22 cellular contexts compared by ENCODE assay signal in genomic region chr17:21003007-21003621, GRCh38. TPM values are rescaled to one million over a fixed set of nuclear protein-coding genes. Genes with fewer than 3 reads are reported as not detected.
A peak's percentile ranks its signal among the peaks of the same experiment; 100 is the strongest.
DNase-seq lines count a peak whose midpoint lies in the region; ATAC-seq and TF ChIP-seq lines count a peak whose summit lies in the region.
"Had no signal": no experiment of that assay in that cellular context is flagged by ENCODE, and none has a peak within 500 bp of the region (broad histone marks: within the 10 kb centered on the region; RNA-seq: fewer than 3 reads in every experiment).

No MANE protein-coding gene starts in this region.

- WGBS in gastroesophageal sphincter (ENCODE audit: low coverage in 1 of 2), 2 donors, result 69% methylated on average over 3 of the region's 11 CpGs; no CpG with 5 or more reads in 1 of the 2 donors
- WGBS in H9 (ENCODE audit: extremely low coverage, insufficient read length, low lambda C conversion rate), result no CpG with 5 or more reads among the region's 11 CpGs

- POLR2A ChIA-PET in RWPE1 (lab: Yijun Ruan, JAX; ENCODE audit: low non-redundant PET), result no interaction called here

- no peaks in the 10 kb centered on the region for H3K27me3 ChIP-seq in cardiac muscle cell
- no peaks in the 10 kb centered on the region for H3K27me3 ChIP-seq in gastroesophageal sphincter
- H3K27me3 ChIP-seq in H9 (ENCODE audit: insufficient read depth, low read length), result no peaks in the 10 kb centered on the region
- H3K27me3 ChIP-seq: brain microvascular endothelial cell, heart left ventricle had no signal

- no peaks in the 10 kb centered on the region for H3K9me3 ChIP-seq in cardiac muscle cell (ENCODE audit: low read depth)
- H3K9me3 ChIP-seq in gastroesophageal sphincter, result no peaks in the 10 kb centered on the region
- no peaks in the 10 kb centered on the region for H3K9me3 ChIP-seq in H9 (ENCODE audit: control insufficient read depth, low read depth, low read length)
- H3K9me3 ChIP-seq: heart left ventricle had no signal

- no peaks in the 10 kb centered on the region for H3K4me1 ChIP-seq in cardiac muscle cell (ENCODE audit: low read depth)
- H3K4me1 ChIP-seq in gastroesophageal sphincter, result peaks cover 4 to 72% (median 26%) of the 10 kb centered on the region in 3 donors
- H3K4me1 ChIP-seq in H9 (ENCODE audit: insufficient read depth, low read length), result no peaks in the 10 kb centered on the region

- H3K23ac ChIP-seq in H9 (ENCODE audit: insufficient read length, low read depth, low read length), result no peak overlapping the region

- no peak overlapping the region for H4K8ac ChIP-seq in H9 (replicated peaks; ENCODE audit: insufficient read length, low read depth, low read length)

- H3K4me3 Mint-ChIP-seq in H9, result no peak overlapping the region
- H3K4me3 Mint-ChIP-seq: activated CD8-positive, alpha-beta T cell treated with anti-CD3 and anti-CD28 coated beads, Interleukin-2, amount 10 ng/mL, durations not matched to agents 7 days and 5 days; activated naive CD8-positive, alpha-beta T cell treated with anti-CD3 and anti-CD28 coated beads, Interleukin-2, amount 10 ng/mL, durations not matched to agents 7 days and 5 days; activated T-cell treated with anti-CD3 and anti-CD28 coated beads, Interleukin-2, amount 50 U/mL, for 4 hours; nephron had no signal

- H3K79me2 ChIP-seq in H9 (ENCODE audit: insufficient read depth, low read length), result no peaks in the 10 kb centered on the region; the same call in 1 of the 2 replicates

- H3K4ac ChIP-seq in H9 (ENCODE audit: low read depth, low read length), result no peak overlapping the region

- H3K27ac ChIP-seq in cardiac muscle cell (peak overlapping the region; percentile 79), RWPE1 (peak overlapping the region; percentile 56), gastroesophageal sphincter (peak overlapping the region in 3 of 4 donors; percentile 14 to 64 (median 47)), substantia nigra (ENCODE audit: low read depth, low read length, poor library complexity, severe bottlenecking) (peak overlapping the region; percentile 98), H9 (ENCODE audit: insufficient read length, low read depth, low read length) (no peak overlapping the region)
- H3K27ac ChIP-seq: brain microvascular endothelial cell, HL-60 had no signal

- no peak overlapping the region for H2BK5ac ChIP-seq in H9 (ENCODE audit: insufficient read length, low read length)

- H3K18ac ChIP-seq in H9 (ENCODE audit: insufficient read length, low read depth, low read length), result no peak overlapping the region

- peaks cover 56 to 97% (median 81%) of the 10 kb centered on the region in 3 experiments for H3K36me3 Mint-ChIP-seq in H9 (ENCODE audit: insufficient read depth in 1 of 3, low read depth in 3 of 3)

- H2BK120ac ChIP-seq in H9 (ENCODE audit: low read depth, low read length, poor library complexity, severe bottlenecking), result no peak overlapping the region

- H3K14ac ChIP-seq in H9 (ENCODE audit: insufficient read depth, low read length), result no peak overlapping the region

- H3K4me1 Mint-ChIP-seq in H9, result peaks cover 20% of the 10 kb centered on the region in 2 experiments

- peaks cover 2% of the 10 kb centered on the region for H4K20me1 ChIP-seq in H9 (ENCODE audit: control insufficient read depth, insufficient read depth, insufficient read length)

- H2BK15ac ChIP-seq in H9 (ENCODE audit: low read depth, low read length), result no peak overlapping the region

- TF ChIP-seq EP300 in gastroesophageal sphincter (IDR thresholded peaks at IDR 0.05), result no peak

- H3K27ac Mint-ChIP-seq in H9, result peak overlapping the region in 1 of 3 experiments; percentile 27; a peak in 1 of 7 replicates
- H3K27ac Mint-ChIP-seq: activated naive CD8-positive, alpha-beta T cell treated with anti-CD3 and anti-CD28 coated beads, Interleukin-2, amount 10 ng/mL, durations not matched to agents 7 days and 5 days had no signal

- no peak overlapping the region for H2AK5ac ChIP-seq in H9 (ENCODE audit: insufficient read length, low read length)

- TF ChIP-seq CTCF in cardiac muscle cell (IDR thresholded peaks at IDR 0.05; ENCODE audit: low read depth, low read length) (no peak), RWPE1 (conservative IDR thresholded peaks at IDR 0.05; ENCODE audit: low read depth) (no peak), gastroesophageal sphincter (IDR thresholded peaks at IDR 0.05) (no peak), H9 (conservative IDR thresholded peaks at IDR 0.05) (no peak)

- no peak for DNase-seq in cardiac muscle cell (ENCODE audit: low read depth in 1 of 2, low spot score in 1 of 2)
- DNase-seq in left ventricle myocardium superior, result no peak
- DNase-seq in RWPE1 (ENCODE audit: low spot score), result no peak
- no peak for DNase-seq in substantia nigra (lab: John Stamatoyannopoulos, UW)
- no peak for DNase-seq in GDM1 (lab: John Stamatoyannopoulos, UW)
- DNase-seq in H9, result no peak
- DNase-seq: activated CD8-positive, alpha-beta T cell treated with anti-CD3 and anti-CD28 coated beads, Interleukin-2, amount 10 ng/mL, durations not matched to agents 7 days and 5 days; activated naive CD8-positive, alpha-beta T cell treated with anti-CD3 and anti-CD28 coated beads, Interleukin-2, amount 10 ng/mL, durations not matched to agents 7 days and 5 days; activated T-cell treated with anti-CD3 and anti-CD28 coated beads, Interleukin-2, amount 50 U/mL, for 4 hours; brain microvascular endothelial cell; cortex of kidney; heart left ventricle; IMR-90; midbrain; NCI-H2081; Right ventricle myocardium superior; stimulated activated CD4-positive, alpha-beta T cell treated with anti-CD3 and anti-CD28 coated beads, Interleukin-2, amount 100 ng/mL, for 48 hours had no signal

- no peak overlapping the region for H3K56ac ChIP-seq in H9 (ENCODE audit: insufficient read length, low read depth, low read length)

- no peak overlapping the region for H4K5ac ChIP-seq in H9 (ENCODE audit: insufficient read length, low read depth, low read length)

- H3K4me3 ChIP-seq in cardiac muscle cell (no peak overlapping the region), gastroesophageal sphincter (no peak overlapping the region)
- H3K4me3 ChIP-seq: heart left ventricle had no signal

- no peak overlapping the region for H3T11ph ChIP-seq in H9 (ENCODE audit: low read length)

- no peaks in the 10 kb centered on the region for H3K23me2 ChIP-seq in H9 (ENCODE audit: insufficient read length, low read depth, low read length, poor library complexity, severe bottlenecking)

- no peak overlapping the region for H4K91ac ChIP-seq in H9 (ENCODE audit: insufficient read length, low read depth, low read length)

- no peak overlapping the region for H2BK20ac ChIP-seq in H9 (ENCODE audit: low read depth, low read length, poor library complexity, severe bottlenecking)

- CTCF ChIA-PET in RWPE1 (lab: Yijun Ruan, JAX), result no interaction called here

- no peak for TF ChIP-seq POLR2A in gastroesophageal sphincter (IDR thresholded peaks at IDR 0.05)

- H3K9ac ChIP-seq in H9 (ENCODE audit: extremely low read depth, insufficient read length, low read length), result no peak overlapping the region

- no peak for ATAC-seq in left ventricle myocardium superior
- no peak for ATAC-seq in gastroesophageal sphincter
- no peak for ATAC-seq in HG02588 (IDR thresholded peaks at IDR 0.05; ENCODE audit: unreplicated experiment)
- ATAC-seq: activated CD4-positive, CD25-positive, alpha-beta regulatory T cell treated with anti-CD3 and anti-CD28 coated beads, Interleukin-2, amount 50 U/mL, for 24 hours; activated CD8-positive, alpha-beta T cell treated with anti-CD3 and anti-CD28 coated beads, Interleukin-2, amount 10 ng/mL, durations not matched to agents 7 days and 5 days; activated T-cell treated with anti-CD3 and anti-CD28 coated beads, Interleukin-2, amount 50 U/mL, for 4 hours; heart left ventricle had no signal

- H2BK12ac ChIP-seq in H9 (ENCODE audit: insufficient read length, low read depth, low read length), result no peak overlapping the region

- H3K36me3 ChIP-seq in cardiac muscle cell (peaks cover 59% of the 10 kb centered on the region), gastroesophageal sphincter (peaks cover 0 to 78% of the 10 kb centered on the region in 2 donors)

- H3K4me2 ChIP-seq in H9 (ENCODE audit: insufficient read depth, insufficient read length, low read length), result no peak overlapping the region

- intact Hi-C loops in left ventricle myocardium superior (cut with micrococcal nuclease), result no loop called here

- H3K79me1 ChIP-seq in H9 (ENCODE audit: insufficient read depth, low read depth, low read length, poor library complexity, severe bottlenecking), result no peaks in the 10 kb centered on the region

- H3K9me3 Mint-ChIP-seq in H9, result no peaks in the 10 kb centered on the region
- H3K9me3 Mint-ChIP-seq: activated naive CD8-positive, alpha-beta T cell treated with anti-CD3 and anti-CD28 coated beads, Interleukin-2, amount 10 ng/mL, durations not matched to agents 7 days and 5 days; activated T-cell treated with anti-CD3 and anti-CD28 coated beads, Interleukin-2, amount 50 U/mL, for 4 hours; nephron had no signal

- H2AFZ ChIP-seq in H9 (ENCODE audit: low read length), result no peak overlapping the region

- no peaks in the 10 kb centered on the region; the same call in 1 of the 2 replicates for H3K27me3 Mint-ChIP-seq in H9 (ENCODE audit: low read depth)
- H3K27me3 Mint-ChIP-seq: activated naive CD8-positive, alpha-beta T cell treated with anti-CD3 and anti-CD28 coated beads, Interleukin-2, amount 10 ng/mL, durations not matched to agents 7 days and 5 days had no signal

RNA-seq across cellular contexts. Expression of gene USP22, which starts 39.7 kb away (rescaled TPM):
- total RNA-seq in cardiac muscle cell (256 and 280 TPM in 2 replicates), left ventricle myocardium superior (144 TPM), gastroesophageal sphincter (100 to 1,000 TPM; 101 to 128 (median 104) TPM), H9 (2021) (345 and 351 TPM in 2 replicates)
- 153 and 182 TPM in 2 replicates for polyA plus RNA-seq in cardiac muscle cell
